ENCODE assay signal across 27 cellular contexts in genomic region chr3:104323226-104323625, GRCh38.
DNase-seq lines count a peak whose midpoint lies in the region; ATAC-seq and TF ChIP-seq lines count a peak whose summit lies in the region.
"Had no signal": no experiment of that assay in that cellular context is flagged by ENCODE, and none has a peak within 500 bp of the region (broad histone marks: within the 10 kb centered on the region; RNA-seq: fewer than 3 reads in every experiment).

No MANE protein-coding gene starts in this region.

- H3K9ac ChIP-seq in DND-41 (ENCODE audit: low read depth, low read length) (no peak overlapping the region), HUES64 (ENCODE audit: low read depth, low read length) (no peak overlapping the region), mesendoderm (ENCODE audit: low read length) (no peak overlapping the region)
- H3K9ac ChIP-seq: BLaER1 treated with 17β-estradiol and CSF1 and Interleukin-3, amounts not matched to agents 10 nM and 100 nM; neural progenitor cell had no signal

- H2BK5ac ChIP-seq in mesendoderm (ENCODE audit: low read length) = no peak overlapping the region

- no peak overlapping the region for H4K5ac ChIP-seq in mesendoderm (ENCODE audit: low read length)

- POLR2A ChIA-PET in HEK293T (lab: Yijun Ruan, JAX) = no interaction called here

- H3K36me3 ChIP-seq in DND-41 (ENCODE audit: insufficient read depth, low read length) (no peaks in the 10 kb centered on the region), HUES64 (ENCODE audit: insufficient read depth, low read length) (0 out of 2 replicates have a peak, but pooled peaks cover 2% of the 10 kb centered on the region), mesendoderm (ENCODE audit: control insufficient read depth, insufficient read depth, low read length) (no peaks in the 10 kb centered on the region)
- H3K36me3 ChIP-seq: BLaER1 treated with 17β-estradiol and CSF1 and Interleukin-3, amounts not matched to agents 10 nM and 100 nM; neural progenitor cell; right lobe of liver had no signal

- H3K79me1 ChIP-seq in mesendoderm (ENCODE audit: low read length) = no peaks in the 10 kb centered on the region

- H3K27me3 ChIP-seq in DND-41 (ENCODE audit: insufficient read depth, low read length, poor library complexity) (no peaks in the 10 kb centered on the region), HUES64 (ENCODE audit: insufficient read depth, low read length) (no peaks in the 10 kb centered on the region), mesendoderm (ENCODE audit: insufficient read depth, low read length, poor library complexity) (no peaks in the 10 kb centered on the region)
- H3K27me3 ChIP-seq: BLaER1 treated with 17β-estradiol and CSF1 and Interleukin-3, amounts not matched to agents 10 nM and 100 nM; neural progenitor cell; right lobe of liver had no signal

- no peak overlapping the region for H3K23ac ChIP-seq in mesendoderm (ENCODE audit: low read length)

- H3K79me2 ChIP-seq in DND-41 (ENCODE audit: insufficient read depth, low read length) = no peaks in the 10 kb centered on the region
- H3K79me2 ChIP-seq in mesendoderm (ENCODE audit: control insufficient read depth, insufficient read depth, low read length) = no peaks in the 10 kb centered on the region

- TF ChIP-seq CTCF in DND-41 (IDR thresholded peaks at IDR 0.05; ENCODE audit: borderline replicate concordance, extremely low read depth, low read length, poor library complexity, severe bottlenecking) = no peak

- DNase-seq in DND-41 = peak; percentile 13
- DNase-seq in amniotic epithelial cell (ENCODE audit: low read depth) = peak; percentile 1
- DNase-seq in mesendoderm = peak; percentile 52
- DNase-seq in HEK293T (ENCODE audit: extremely low spot score) = no peak
- DNase-seq in T-helper 1 cell = no peak
- DNase-seq: activated CD4-positive, alpha-beta T cell treated with anti-CD3 and anti-CD28 coated beads, Interleukin-2, amount 50 U/mL, for 1 hour; activated CD8-positive, alpha-beta memory T cell treated with anti-CD3 and anti-CD28 coated beads, Interleukin-2, amount 10 ng/mL, durations not matched to agents 7 days and 5 days; activated naive CD4-positive, alpha-beta T cell treated with anti-CD3 and anti-CD28 coated beads, Interleukin-2, amount 10 ng/mL, durations not matched to agents 7 days and 5 days; amniotic stem cell; Caco-2; effector CD8-positive, alpha-beta T cell; erythroblast; Karpas-422; NCI-H446 treated with DMSO at 0.1 percent for 48 hours; stimulated activated CD4-positive, alpha-beta T cell treated with anti-CD3 and anti-CD28 coated beads, Interleukin-2, amount 100 ng/mL, for 48 hours; T-helper 2 cell; trophoblast cell had no signal

- H3K4me1 ChIP-seq in DND-41 (ENCODE audit: insufficient read depth, low read length) = peaks cover 6% of the 10 kb centered on the region; the same call in 1 of the 2 replicates
- H3K4me1 ChIP-seq in HUES64 (ENCODE audit: insufficient read depth, low read length) = no peaks in the 10 kb centered on the region
- no peaks in the 10 kb centered on the region for H3K4me1 ChIP-seq in mesendoderm (ENCODE audit: control insufficient read depth, low read depth, low read length)
- H3K4me1 ChIP-seq: Caco-2, neural progenitor cell had no signal

- H3K56ac ChIP-seq in mesendoderm (ENCODE audit: low read length) = no peak overlapping the region

- H2AFZ ChIP-seq in DND-41 (ENCODE audit: low read depth, low read length) = peak overlapping the region; percentile 52
- H2AFZ ChIP-seq: GM23338, neural progenitor cell had no signal

- H2BK15ac ChIP-seq in mesendoderm (replicated peaks; ENCODE audit: low read depth) = no peak overlapping the region

- H3K9me3 ChIP-seq in DND-41 (ENCODE audit: insufficient read depth, low read length, severe bottlenecking) = no peaks in the 10 kb centered on the region
- H3K9me3 ChIP-seq in HUES64 (ENCODE audit: insufficient read depth, low read depth, low read length) = peaks cover 16% of the 10 kb centered on the region; the same call in 1 of the 2 replicates
- H3K9me3 ChIP-seq: right lobe of liver had no signal

- H3K4me3 ChIP-seq in DND-41 (ENCODE audit: low read depth in 1 of 2, low read length in 2 of 2) (no peak overlapping the region), HUES64 (ENCODE audit: low read length) (no peak overlapping the region), mesendoderm (ENCODE audit: low read length) (no peak overlapping the region)
- H3K4me3 ChIP-seq: BLaER1 treated with 17β-estradiol and CSF1 and Interleukin-3, amounts not matched to agents 10 nM and 100 nM; GM23338; lung; neural progenitor cell; right lobe of liver had no signal

- H3K27ac ChIP-seq in DND-41 (ENCODE audit: low read length) (no peak overlapping the region), HUES64 (ENCODE audit: low read depth, low read length) (peak overlapping the region; percentile 41; the same call in 1 of the 2 replicates), mesendoderm (ENCODE audit: low read depth, low read length) (no peak overlapping the region)
- H3K27ac ChIP-seq: BLaER1 treated with 17β-estradiol and CSF1 and Interleukin-3, amounts not matched to agents 10 nM and 100 nM; neural progenitor cell; right lobe of liver; VCaP had no signal

- no peak overlapping the region for H3K4ac ChIP-seq in mesendoderm (ENCODE audit: low read depth, low read length)

- no peaks in the 10 kb centered on the region for H4K20me1 ChIP-seq in DND-41 (ENCODE audit: insufficient read depth, low read length)
- H4K20me1 ChIP-seq: BLaER1 treated with 17β-estradiol and CSF1 and Interleukin-3, amounts not matched to agents 10 nM and 100 nM had no signal

- H4K8ac ChIP-seq in mesendoderm (ENCODE audit: low read depth, low read length) = no peak overlapping the region

- H3K4me2 ChIP-seq in DND-41 (ENCODE audit: insufficient read depth, low read length) (no peak overlapping the region), mesendoderm (ENCODE audit: low read length) (no peak overlapping the region)
- H3K4me2 ChIP-seq: GM23338, neural progenitor cell had no signal

- no peak overlapping the region for H2AK5ac ChIP-seq in mesendoderm (ENCODE audit: low read length)

- CTCF ChIA-PET in HEK293T (lab: Yijun Ruan, JAX) = no interaction called here

- 86% methylated on average over 2 of the region's 2 CpGs for WGBS in HUES64
- no CpG with 5 or more reads among the region's 2 CpGs for WGBS in mesendoderm (ENCODE audit: extremely low coverage, insufficient coverage, low lambda C conversion rate)

- no peak overlapping the region for H3K18ac ChIP-seq in mesendoderm (ENCODE audit: low read length)

- no peak overlapping the region for H2BK120ac ChIP-seq in mesendoderm (ENCODE audit: low read depth, low read length)

- peak; percentile 48 for ATAC-seq in DND-41 (ENCODE audit: insufficient read depth, low read depth)
- no peak for ATAC-seq in HG02981 (IDR thresholded peaks at IDR 0.05; ENCODE audit: unreplicated experiment)
- no peak for ATAC-seq in HG02870 (IDR thresholded peaks at IDR 0.05; ENCODE audit: unreplicated experiment)
- ATAC-seq: activated CD8-positive, alpha-beta memory T cell treated with anti-CD3 and anti-CD28 coated beads, Interleukin-2, amount 10 ng/mL, durations not matched to agents 7 days and 5 days; GM23338; right lobe of liver; SK-N-SH treated with all-trans-retinoic acid at 6 μM for 48 hours had no signal

TF ChIP-seq in HEK293T, 16 proteins besides CTCF, POLR2A, EP300 and RAD21:
- no peak for TF ChIP-seq SP1 (IDR thresholded peaks at IDR 0.05)
- TF ChIP-seq FOXM1 (IDR thresholded peaks at IDR 0.05; ENCODE audit: borderline replicate concordance) = no peak
- TF ChIP-seq SUZ12 (IDR thresholded peaks at IDR 0.05) = no peak
- TF ChIP-seq TARDBP (IDR thresholded peaks at IDR 0.05) = no peak
- no peak for TF ChIP-seq CTBP1 (IDR thresholded peaks at IDR 0.05; ENCODE audit: borderline replicate concordance)
- TF ChIP-seq PKNOX1 (IDR thresholded peaks at IDR 0.05) = no peak
- TF ChIP-seq ELF4 (IDR thresholded peaks at IDR 0.05) = no peak
- no peak for TF ChIP-seq L3MBTL2 (conservative IDR thresholded peaks at IDR 0.05)
- no peak for TF ChIP-seq BHLHE40 (IDR thresholded peaks at IDR 0.05; ENCODE audit: borderline replicate concordance)
- TF ChIP-seq ARNT (IDR thresholded peaks at IDR 0.05) = no peak
- TF ChIP-seq LEF1 (IDR thresholded peaks at IDR 0.05; ENCODE audit: borderline replicate concordance) = no peak
- no peak for TF ChIP-seq FOXA1 (IDR thresholded peaks at IDR 0.05)

Comparison
In these comparisons a context has a peak if more than half of its experiments do, and no peak if none do; other contexts are left out.
1. DNase-seq: peak in DND-41 (single experiment), amniotic epithelial cell (single experiment) and mesendoderm (single experiment); none in HEK293T (single experiment) and T-helper 1 cell (0 of 5).